In genomic region chr4:34972189-34972588, GRCh38 we compare ENCODE assay signal across 16 cellular contexts.
"Had no signal": no experiment of that assay in that cellular context is flagged by ENCODE, and none has a peak within 500 bp of the region (broad histone marks: within the 10 kb centered on the region; RNA-seq: fewer than 3 reads in every experiment).

No MANE protein-coding gene starts in this region.

- H3K4me3 ChIP-seq: left lung, mucosa of descending colon, right atrium auricular region, skin epidermis had no signal

- DNase-seq: activated CD4-positive, alpha-beta T cell treated with anti-CD3 and anti-CD28 coated beads, Interleukin-2, amount 50 U/mL, for 4 hours; activated CD4-positive, CD25-positive, alpha-beta regulatory T cell treated with anti-CD3 and anti-CD28 coated beads, Interleukin-2, amount 50 U/mL, for 72 hours; activated CD8-positive, alpha-beta memory T cell treated with anti-CD3 and anti-CD28 coated beads, Interleukin-2, amount 10 ng/mL, durations not matched to agents 7 days and 5 days; activated effector memory CD4-positive, alpha-beta T cell treated with Interleukin-2 at 50 U/mL for 16 hours; activated T-cell treated with anti-CD3 and anti-CD28 coated beads, Interleukin-2, amount 50 U/mL, for 24 hours; endodermal cell; left lung; mucosa of descending colon; naive thymus-derived CD8-positive, alpha-beta T cell; stimulated activated CD4-positive, alpha-beta T cell treated with anti-CD3 and anti-CD28 coated beads, Interleukin-4, amount 100 ng/mL, for 4 hours; stimulated activated naive CD8-positive, alpha-beta T cell treated with anti-CD3 and anti-CD28 coated beads, Interleukin-15, amount 100 ng/mL, for 72 hours had no signal

- FAIRE-seq: keratinocyte had no signal

- ATAC-seq: activated CD8-positive, alpha-beta memory T cell treated with anti-CD3 and anti-CD28 coated beads, Interleukin-2, amount 10 ng/mL, durations not matched to agents 7 days and 5 days; esophagus mucosa; left lung; mucosa of descending colon; naive thymus-derived CD8-positive, alpha-beta T cell; stimulated activated naive CD8-positive, alpha-beta T cell treated with anti-CD3 and anti-CD28 coated beads, Interleukin-15, amount 100 ng/mL, for 72 hours had no signal

- H3K27me3 ChIP-seq: left lung, neutrophil, right atrium auricular region had no signal

- H3K36me3 ChIP-seq: left lung, neutrophil, right atrium auricular region had no signal

- H3K9me3 ChIP-seq: left lung, neutrophil, right atrium auricular region had no signal

- H3K27ac ChIP-seq: left lung, neutrophil, right atrium auricular region, skin epidermis had no signal

- H3K4me1 ChIP-seq: left lung, right atrium auricular region had no signal
